ENCODE assay signal across 11 cellular contexts in genomic region chr4:7778524-7779193, GRCh38.
A peak's percentile ranks its signal among the peaks of the same experiment; 100 is the strongest.
DNase-seq lines count a peak whose midpoint lies in the region; ATAC-seq, FAIRE-seq and TF ChIP-seq lines count a peak whose summit lies in the region.
"Had no signal": no experiment of that assay in that cellular context is flagged by ENCODE, and none has a peak within 500 bp of the region (broad histone marks: within the 10 kb centered on the region; RNA-seq: fewer than 3 reads in every experiment).

No MANE protein-coding gene starts in this region.

- no TSS peak for BruUV-seq in HepG2 (replicated peaks; lab: Mats Ljungman, UMichigan)

- 76% methylated on average over 18 of the region's 18 CpGs for WGBS in liver
- 93% methylated on average over 18 of the region's 18 CpGs for WGBS in HepG2 (ENCODE audit: low lambda C conversion rate)
- WGBS in aorta, 2 donors: 62 to 65% methylated on average over 18 of the region's 18 CpGs

- H3K79me2 ChIP-seq in HepG2 (ENCODE audit: insufficient read depth, low read length): no peaks in the 10 kb centered on the region

- ATAC-seq in HepG2 (no peak), aorta (ENCODE audit: low FRiP score) (no peak), GM21367 (IDR thresholded peaks at IDR 0.05; ENCODE audit: unreplicated experiment) (no peak), GM18858 (IDR thresholded peaks at IDR 0.05; ENCODE audit: unreplicated experiment) (no peak)
- ATAC-seq: natural killer cell treated with Interleukin-12 subunit alpha and Interleukin-12 subunit beta and Interleukin-15 and Interleukin-18, amount 100 ng/mL, for 72 hours had no signal

- H3K9me3 ChIP-seq in liver (ENCODE audit: control insufficient read depth in 4 of 4, low read length in 3 of 4): no peaks in the 10 kb centered on the region
- no peaks in the 10 kb centered on the region for H3K9me3 ChIP-seq in HepG2 (ENCODE audit: low read length)
- H3K9me3 ChIP-seq in aorta (ENCODE audit: control insufficient read depth, low read length): no peaks in the 10 kb centered on the region

- H3K27ac Mint-ChIP-seq in nephron: peak overlapping the region; percentile 80 to 96 (median 89)
- H3K27ac Mint-ChIP-seq: natural killer cell treated with Interleukin-12 subunit alpha and Interleukin-12 subunit beta and Interleukin-15 and Interleukin-18, amount 100 ng/mL, for 72 hours had no signal

- H3K9me3 Mint-ChIP-seq in nephron: no peaks in the 10 kb centered on the region
- H3K9me3 Mint-ChIP-seq: natural killer cell treated with Interleukin-12 subunit alpha and Interleukin-12 subunit beta and Interleukin-15 and Interleukin-18, amount 100 ng/mL, for 72 hours had no signal

- intact Hi-C loops in HepG2 (cut with micrococcal nuclease; ENCODE audit: unreplicated experiment): no loop called here
- intact Hi-C loops in aorta (cut with DNase I): no loop called here

- TF ChIP-seq CTCF in liver (IDR thresholded peaks at IDR 0.05; ENCODE audit: low read depth, low read length, missing input control) (no peak), HepG2 (CRISPR knock-in tag; IDR thresholded peaks at IDR 0.05) (no peak), coronary artery (IDR thresholded peaks at IDR 0.05) (no peak), nephron (IDR thresholded peaks at IDR 0.05; ENCODE audit: unreplicated experiment in 3 of 3) (no peak)

- H3K27me3 Mint-ChIP-seq in nephron (ENCODE audit: low read depth): no peaks in the 10 kb centered on the region
- H3K27me3 Mint-ChIP-seq: natural killer cell treated with Interleukin-12 subunit alpha and Interleukin-12 subunit beta and Interleukin-15 and Interleukin-18, amount 100 ng/mL, for 72 hours had no signal

- H3K4me2 ChIP-seq in HepG2 (ENCODE audit: low read depth, low read length): no peak overlapping the region

- TF ChIP-seq POLR2A in HepG2 (IDR thresholded peaks at IDR 0.05; ENCODE audit: insufficient read depth in 1 of 2, low read depth in 2 of 2, low read length in 2 of 2) (no peak), erythroblast (IDR thresholded peaks at IDR 0.05; ENCODE audit: low read length) (no peak)

- H3K27ac ChIP-seq in liver (ENCODE audit: low read depth in 1 of 2, low read length in 2 of 2): peak overlapping the region; percentile 23 to 31
- no peak overlapping the region for H3K27ac ChIP-seq in HepG2 (ENCODE audit: extremely low read length, insufficient read depth, low read length)
- H3K27ac ChIP-seq in coronary artery: peak overlapping the region; percentile 57 to 66
- peak overlapping the region in 1 of 2 donors; percentile 38 for H3K27ac ChIP-seq in aorta (ENCODE audit: low read depth in 1 of 2, low read length in 2 of 2)

- in situ Hi-C loops in HepG2 (cut with HindIII; ENCODE audit: extremely low pct_ligation_motif_present, low pct_unique_long_range_greater_than_20kb): no loop called here

- peak overlapping the region; percentile 25 to 72 (median 37) for H3K4me3 Mint-ChIP-seq in nephron
- H3K4me3 Mint-ChIP-seq: natural killer cell treated with Interleukin-12 subunit alpha and Interleukin-12 subunit beta and Interleukin-15 and Interleukin-18, amount 100 ng/mL, for 72 hours had no signal

- H3K4me1 ChIP-seq in liver (ENCODE audit: control insufficient read depth in 4 of 4, insufficient read depth in 4 of 4, low read length in 3 of 4): no peaks in the 10 kb centered on the region
- peaks cover 35% of the 10 kb centered on the region for H3K4me1 ChIP-seq in HepG2 (ENCODE audit: insufficient read depth, low read length)
- peaks cover 0 to 3% of the 10 kb centered on the region in 2 donors for H3K4me1 ChIP-seq in aorta (ENCODE audit: control insufficient read depth in 1 of 2, insufficient read depth in 2 of 2, low read length in 2 of 2)

- H3K4me3 ChIP-seq in liver (ENCODE audit: low read depth in 1 of 3, low read length in 3 of 3) (no peak overlapping the region), HepG2 (replicated peaks in 1 of 3; ENCODE audit: insufficient read depth in 1 of 3, low read depth in 2 of 3, low read length in 3 of 3) (no peak overlapping the region), coronary artery (peak overlapping the region; percentile 49), aorta (ENCODE audit: low read length in 2 of 2) (no peak overlapping the region)

- CTCF ChIA-PET in HepG2 (lab: Yijun Ruan, JAX; ENCODE audit: low intra/inter-chr PET ratio, low total read pairs): no interaction called here

- no peaks in the 10 kb centered on the region for H3K27me3 ChIP-seq in liver (ENCODE audit: control insufficient read depth in 4 of 4, insufficient read depth in 4 of 4, low read length in 3 of 4)
- no peaks in the 10 kb centered on the region for H3K27me3 ChIP-seq in HepG2 (ENCODE audit: control insufficient read depth in 1 of 2, insufficient read depth in 2 of 2, low read length in 2 of 2)
- no peaks in the 10 kb centered on the region for H3K27me3 ChIP-seq in aorta (ENCODE audit: control insufficient read depth in 1 of 2, insufficient read depth in 2 of 2, low read length in 1 of 2)

- H3K36me3 ChIP-seq in liver (ENCODE audit: control insufficient read depth in 4 of 4, insufficient read depth in 3 of 4, low read depth in 1 of 4, low read length in 3 of 4) (no peaks in the 10 kb centered on the region), HepG2 (replicated peaks in 1 of 2; ENCODE audit: control insufficient read depth in 1 of 2, insufficient read depth in 2 of 2, low read length in 2 of 2) (peaks cover 6 to 21% of the 10 kb centered on the region in 2 experiments; a peak in 3 of 5 replicates), aorta (ENCODE audit: control insufficient read depth in 1 of 2, insufficient read depth in 2 of 2, low read length in 1 of 2) (peaks cover 0 to 2% of the 10 kb centered on the region in 2 donors)

- H2AFZ ChIP-seq in HepG2 (ENCODE audit: low read length): no peak overlapping the region

- no peak for FAIRE-seq in HepG2 (lab: Jason Lieb, UNC)
- FAIRE-seq: islet of Langerhans had no signal

- DNase-seq in HepG2 (ENCODE audit: low spot score) (no peak), coronary artery (ENCODE audit: low spot score) (no peak), aorta (peak; percentile 26 to 51), erythroblast (lab: John Stamatoyannopoulos, UW) (no peak)
- DNase-seq: NCI-H226 had no signal

- peaks cover 81% of the 10 kb centered on the region for H3K36me3 Mint-ChIP-seq in nephron (ENCODE audit: low read depth)
- H3K36me3 Mint-ChIP-seq: natural killer cell treated with Interleukin-12 subunit alpha and Interleukin-12 subunit beta and Interleukin-15 and Interleukin-18, amount 100 ng/mL, for 72 hours had no signal

- TF ChIP-seq EP300 in HepG2 (IDR thresholded peaks at IDR 0.05; ENCODE audit: low read depth in 2 of 2, low read length in 2 of 2) (no peak), HepG2 (CRISPR knock-in tag; IDR thresholded peaks at IDR 0.05; ENCODE audit: borderline replicate concordance) (no peak)

- POLR2A ChIA-PET in HepG2 (lab: Yijun Ruan, JAX): no interaction called here

- H3K9ac ChIP-seq in liver (ENCODE audit: low read depth in 1 of 2, low read length in 2 of 2) (no peak overlapping the region), HepG2 (ENCODE audit: insufficient read depth, low read depth, low read length) (no peak overlapping the region)

- H3K4me1 Mint-ChIP-seq in nephron: peaks cover 71% of the 10 kb centered on the region

- TF ChIP-seq RAD21 in liver (IDR thresholded peaks at IDR 0.05) (no peak), HepG2 (CRISPR knock-in tag; IDR thresholded peaks at IDR 0.05) (no peak)

- no peaks in the 10 kb centered on the region for H4K20me1 ChIP-seq in HepG2 (ENCODE audit: insufficient read depth, low read length)

TF ChIP-seq in liver, 16 proteins besides CTCF, POLR2A, EP300 and RAD21 (continues in another document):
- TF ChIP-seq RXRA (IDR thresholded peaks at IDR 0.05) (no peak), ZBTB33 (IDR thresholded peaks at IDR 0.05) (no peak), HNF4G (IDR thresholded peaks at IDR 0.05) (no peak), ATF3 (IDR thresholded peaks at IDR 0.05) (no peak), SP1 (IDR thresholded peaks at IDR 0.05) (no peak)

TF ChIP-seq in HepG2, 621 proteins besides CTCF, POLR2A, EP300 and RAD21 (continues in another document):
- TF ChIP-seq SRF (IDR thresholded peaks at IDR 0.05; ENCODE audit: low read depth, low read length) (no peak), ZNF670 (CRISPR knock-in tag; IDR thresholded peaks at IDR 0.05; ENCODE audit: borderline replicate concordance) (no peak), ATF1 (CRISPR knock-in tag; IDR thresholded peaks at IDR 0.05) (no peak), ZNF234 (CRISPR knock-in tag; conservative IDR thresholded peaks at IDR 0.05) (no peak), RARG (CRISPR knock-in tag; IDR thresholded peaks at IDR 0.05; ENCODE audit: low read depth) (no peak), TFDP1 (CRISPR knock-in tag; IDR thresholded peaks at IDR 0.05; ENCODE audit: borderline replicate concordance) (no peak), NR2F1 (CRISPR knock-in tag; IDR thresholded peaks at IDR 0.05) (no peak), ZNF160 (CRISPR knock-in tag; IDR thresholded peaks at IDR 0.05) (no peak), ZNF44 (CRISPR knock-in tag; IDR thresholded peaks at IDR 0.05) (no peak), HES4 (CRISPR knock-in tag; IDR thresholded peaks at IDR 0.05; ENCODE audit: borderline replicate concordance) (no peak), SIX1 (CRISPR knock-in tag; IDR thresholded peaks at IDR 0.05; ENCODE audit: borderline replicate concordance) (no peak), ZBTB33 (CRISPR knock-in tag; IDR thresholded peaks at IDR 0.05) (no peak)

Comparison
In these comparisons a context has a peak if more than half of its experiments do, and no peak if none do; other contexts are left out.
1. DNase-seq: peak in aorta (2 of 2); none in HepG2 (single experiment), coronary artery (single experiment) and erythroblast (0 of 2).